30 cellular contexts compared by ENCODE assay signal in the genomic region with DNA sequence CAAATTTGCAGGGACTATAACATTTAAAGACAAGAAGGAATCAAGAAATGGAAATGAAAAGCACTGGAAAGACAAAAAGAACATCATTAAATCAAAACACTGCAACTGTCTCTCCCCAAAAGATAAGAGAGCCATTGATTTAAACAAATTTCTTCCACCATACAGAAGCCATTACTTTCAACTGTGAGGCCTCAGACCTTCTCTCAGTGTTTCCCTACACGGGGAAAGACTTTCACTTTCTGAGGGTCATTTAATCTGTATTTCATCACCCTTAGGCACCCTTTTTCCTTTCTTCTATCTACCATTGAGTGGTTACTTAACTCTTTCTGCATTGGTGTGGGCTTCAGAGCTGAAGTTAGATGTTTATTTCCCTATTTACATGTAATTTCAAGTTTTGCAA. TPM values are rescaled to one million over a fixed set of nuclear protein-coding genes. Genes with fewer than 3 reads are reported as not detected.
DNase-seq lines count a peak whose midpoint lies in the region; ATAC-seq and TF ChIP-seq lines count a peak whose summit lies in the region.
"Had no signal": no experiment of that assay in that cellular context is flagged by ENCODE, and none has a peak within 500 bp of the region (broad histone marks: within the 10 kb centered on the region; RNA-seq: fewer than 3 reads in every experiment).

No MANE protein-coding gene starts in this region.

- H3K36me3 ChIP-seq in mammary epithelial cell (ENCODE audit: insufficient read depth, low read length) (no peaks in the 10 kb centered on the region), breast epithelium (no peaks in the 10 kb centered on the region), mesenchymal stem cell (ENCODE audit: control insufficient read depth in 1 of 2, insufficient read depth in 2 of 2, low read depth in 1 of 2, low read length in 2 of 2) (no peaks in the 10 kb centered on the region), BE2C (no peaks in the 10 kb centered on the region), spleen (no peaks in the 10 kb centered on the region)
- H3K36me3 ChIP-seq: heart right ventricle, upper lobe of right lung had no signal

- DNase-seq in mammary epithelial cell: no peak
- DNase-seq in breast epithelium (ENCODE audit: low spot score in 2 of 2): no peak
- peak; percentile 34 for DNase-seq in mesenchymal stem cell
- DNase-seq in T-helper 17 cell: no peak
- no peak for DNase-seq in BE2C
- DNase-seq in SW 1271 (lab: John Stamatoyannopoulos, UW): no peak
- no peak for DNase-seq in spleen
- DNase-seq: 8988T; activated CD4-positive, alpha-beta memory T cell treated with anti-CD3 and anti-CD28 coated beads, Interleukin-2, amount 10 ng/mL, durations not matched to agents 7 days and 5 days; activated naive CD4-positive, alpha-beta T cell treated with anti-CD3 and anti-CD28 coated beads for 36 hours; activated T-cell treated with anti-CD3 and anti-CD28 coated beads, Interleukin-2, amount 50 U/mL, for 24 hours; aorta; effector memory CD8-positive, alpha-beta T cell; H9; heart right ventricle; KBM-7; naive thymus-derived CD4-positive, alpha-beta T cell; NCI-H1105; NCI-H2107; NCI-H510A treated with DMSO at 0.1 percent for 48 hours; stimulated activated CD4-positive, alpha-beta T cell treated with anti-CD3 and anti-CD28 coated beads, Interleukin-4, amount 100 ng/mL, for 4 hours; T-helper 2 cell; upper lobe of right lung had no signal

- H3K4me3 ChIP-seq in mammary epithelial cell (replicated peaks in 1 of 3; ENCODE audit: insufficient read depth in 1 of 3, low read depth in 2 of 3, low read length in 3 of 3) (no peak overlapping the region), breast epithelium (no peak overlapping the region), mesenchymal stem cell (ENCODE audit: insufficient read depth in 1 of 2, low read depth in 1 of 2, low read length in 2 of 2) (peak overlapping the region in 1 of 2 experiments; percentile 52), BE2C (ENCODE audit: low read depth, low read length) (no peak overlapping the region), spleen (no peak overlapping the region)
- H3K4me3 ChIP-seq: heart right ventricle, lung, skin epidermis, upper lobe of right lung had no signal

- H4K91ac ChIP-seq in mesenchymal stem cell (ENCODE audit: low read length): no peak overlapping the region

- TF ChIP-seq POLR2A in breast epithelium (IDR thresholded peaks at IDR 0.05) (no peak), spleen (IDR thresholded peaks at IDR 0.05) (no peak)

- H2BK5ac ChIP-seq in mesenchymal stem cell (ENCODE audit: low read depth, low read length, poor library complexity, severe bottlenecking): no peak overlapping the region

- H3K79me1 ChIP-seq in mesenchymal stem cell (replicated peaks; ENCODE audit: low read length, poor library complexity, severe bottlenecking): no peaks in the 10 kb centered on the region

- H3K9ac ChIP-seq in mammary epithelial cell (ENCODE audit: insufficient read depth, low read length) (no peak overlapping the region), mesenchymal stem cell (ENCODE audit: low read length) (peak overlapping the region; percentile 81)

- intact Hi-C loops in mammary epithelial cell (cut with micrococcal nuclease) (no loop called here), breast epithelium (cut with DNase I; ENCODE audit: low total_unique reads) (no loop called here), spleen (cut with DNase I; ENCODE audit: low total_unique reads) (no loop called here)

- peaks cover 17% of the 10 kb centered on the region for H3K27me3 Mint-ChIP-seq in T-helper 17 cell
- H3K27me3 Mint-ChIP-seq: activated CD4-positive, alpha-beta memory T cell treated with anti-CD3 and anti-CD28 coated beads, Interleukin-2, amount 10 ng/mL, durations not matched to agents 7 days and 5 days; effector memory CD8-positive, alpha-beta T cell had no signal

- no peak overlapping the region for H3K4ac ChIP-seq in mesenchymal stem cell (ENCODE audit: low read depth in 1 of 2, low read length in 2 of 2)

- 0 out of 3 replicates have a peak, but pooled peaks have one; percentile 36 for ATAC-seq in SK-N-SH treated with all-trans-retinoic acid at 6 μM for 48 hours
- no peak for ATAC-seq in T-helper 17 cell
- ATAC-seq: effector memory CD8-positive, alpha-beta T cell; heart right ventricle; naive thymus-derived CD4-positive, alpha-beta T cell; Right ventricle myocardium inferior; upper lobe of right lung; WTC11 had no signal

- BruUV-seq in mammary epithelial cell (replicated peaks; lab: Mats Ljungman, UMichigan): no TSS peak

- no peak overlapping the region for H3K27ac Mint-ChIP-seq in T-helper 17 cell
- H3K27ac Mint-ChIP-seq: activated CD4-positive, alpha-beta memory T cell treated with anti-CD3 and anti-CD28 coated beads, Interleukin-2, amount 10 ng/mL, durations not matched to agents 7 days and 5 days; activated naive CD4-positive, alpha-beta T cell treated with anti-CD3 and anti-CD28 coated beads for 36 hours; activated T-cell treated with anti-CD3 and anti-CD28 coated beads, Interleukin-2, amount 50 U/mL, for 24 hours; CD14-positive monocyte; effector memory CD8-positive, alpha-beta T cell; naive thymus-derived CD4-positive, alpha-beta T cell; progenitor cell of endocrine pancreas; WTC11 had no signal

- no peak for TF ChIP-seq CTCF in mammary epithelial cell (conservative IDR thresholded peaks at IDR 0.05 in 1 of 2, IDR thresholded peaks at IDR 0.05 in 1 of 2; ENCODE audit: extremely low read depth in 1 of 2, insufficient read depth in 1 of 2, low read depth in 1 of 2, low read length in 2 of 2)
- TF ChIP-seq CTCF in breast epithelium (IDR thresholded peaks at IDR 0.05): no peak
- no peak for TF ChIP-seq CTCF in BE2C (IDR thresholded peaks at IDR 0.05; ENCODE audit: low read depth, low read length)
- no peak for TF ChIP-seq CTCF in spleen (IDR thresholded peaks at IDR 0.05 in 8 of 11, conservative IDR thresholded peaks at IDR 0.05 in 3 of 11)

- no peaks in the 10 kb centered on the region for H3K79me2 ChIP-seq in mammary epithelial cell (ENCODE audit: insufficient read depth, low read length)

- H3K4me1 ChIP-seq in mammary epithelial cell (ENCODE audit: insufficient read depth, low read length) (no peaks in the 10 kb centered on the region), breast epithelium (no peaks in the 10 kb centered on the region), mesenchymal stem cell (ENCODE audit: control insufficient read depth, insufficient read depth, low read depth, low read length) (no peaks in the 10 kb centered on the region), BE2C (no peaks in the 10 kb centered on the region), spleen (no peaks in the 10 kb centered on the region)
- H3K4me1 ChIP-seq: heart right ventricle, upper lobe of right lung had no signal

- no peak overlapping the region for H4K8ac ChIP-seq in mesenchymal stem cell (ENCODE audit: low read length)

- no peaks in the 10 kb centered on the region for H4K20me1 ChIP-seq in mammary epithelial cell (ENCODE audit: insufficient read depth, low read length)

- H2BK120ac ChIP-seq in mesenchymal stem cell (ENCODE audit: low read depth, low read length): no peak overlapping the region

- no peak overlapping the region for H2BK15ac ChIP-seq in mesenchymal stem cell (ENCODE audit: low read depth, poor library complexity, severe bottlenecking)

- no peak overlapping the region for H3K18ac ChIP-seq in mesenchymal stem cell (ENCODE audit: low read depth in 1 of 2, low read length in 2 of 2)

- no peak overlapping the region for H3K23ac ChIP-seq in mesenchymal stem cell (ENCODE audit: low read length in 2 of 2)

- H2AFZ ChIP-seq in mammary epithelial cell (ENCODE audit: low read depth, low read length) (peak overlapping the region; percentile 69), mesenchymal stem cell (ENCODE audit: low read depth, low read length) (no peak overlapping the region)

- H2AK5ac ChIP-seq in mesenchymal stem cell (ENCODE audit: low read length, severe bottlenecking): no peak overlapping the region

- H3K14ac ChIP-seq in mesenchymal stem cell (ENCODE audit: low read length in 2 of 2): no peak overlapping the region

- in situ Hi-C loops in mammary epithelial cell (cut with MboI; ENCODE audit: low sequenced_read_pairs in 2 of 2): no loop called here

- no peaks in the 10 kb centered on the region for H3K4me1 Mint-ChIP-seq in T-helper 17 cell
- H3K4me1 Mint-ChIP-seq: activated CD4-positive, alpha-beta memory T cell treated with anti-CD3 and anti-CD28 coated beads, Interleukin-2, amount 10 ng/mL, durations not matched to agents 7 days and 5 days; CD14-positive monocyte; naive thymus-derived CD4-positive, alpha-beta T cell had no signal

- H3K4me2 ChIP-seq in mammary epithelial cell (ENCODE audit: insufficient read depth, low read depth, low read length) (peak overlapping the region; percentile 31), mesenchymal stem cell (ENCODE audit: low read length, poor library complexity, severe bottlenecking) (no peak overlapping the region)

- peaks cover 2% of the 10 kb centered on the region for H3K36me3 Mint-ChIP-seq in T-helper 17 cell (ENCODE audit: low read depth)
- H3K36me3 Mint-ChIP-seq: CD14-positive monocyte; naive thymus-derived CD4-positive, alpha-beta T cell; WTC11 had no signal

- CTCF ChIA-PET in mammary epithelial cell (lab: Charles Lee; ENCODE audit: low non-redundant PET): no interaction called here

- no peaks in the 10 kb centered on the region for H3K27me3 ChIP-seq in mammary epithelial cell (ENCODE audit: insufficient read depth, low read length)
- no peaks in the 10 kb centered on the region for H3K27me3 ChIP-seq in breast epithelium
- H3K27me3 ChIP-seq in mesenchymal stem cell (ENCODE audit: control insufficient read depth in 1 of 2, insufficient read depth in 1 of 2, low read length in 2 of 2): no peaks in the 10 kb centered on the region
- H3K27me3 ChIP-seq in BE2C: no peaks in the 10 kb centered on the region
- H3K27me3 ChIP-seq in spleen (replicated peaks in 1 of 7): peaks cover 0 to 4% (median 0%) of the 10 kb centered on the region in 7 donors
- H3K27me3 ChIP-seq: upper lobe of right lung had no signal

- H3K9me3 ChIP-seq in mammary epithelial cell (replicated peaks; ENCODE audit: insufficient read depth, low read length) (no peaks in the 10 kb centered on the region), breast epithelium (no peaks in the 10 kb centered on the region), mesenchymal stem cell (ENCODE audit: control insufficient read depth, low read length) (no peaks in the 10 kb centered on the region), T-helper 17 cell (ENCODE audit: control insufficient read depth, low read length, poor library complexity, severe bottlenecking) (no peaks in the 10 kb centered on the region), BE2C (no peaks in the 10 kb centered on the region), spleen (no peaks in the 10 kb centered on the region)
- H3K9me3 ChIP-seq: heart right ventricle, upper lobe of right lung had no signal

- dilution Hi-C loops in mammary epithelial cell (cut with HindIII; ENCODE audit: low sequenced_read_pairs): no loop called here

- H3K4me3 Mint-ChIP-seq in T-helper 17 cell: no peak overlapping the region
- H3K4me3 Mint-ChIP-seq: activated CD4-positive, alpha-beta memory T cell treated with anti-CD3 and anti-CD28 coated beads, Interleukin-2, amount 10 ng/mL, durations not matched to agents 7 days and 5 days; activated naive CD4-positive, alpha-beta T cell treated with anti-CD3 and anti-CD28 coated beads for 36 hours; activated T-cell treated with anti-CD3 and anti-CD28 coated beads, Interleukin-2, amount 50 U/mL, for 24 hours; CD14-positive monocyte; effector memory CD8-positive, alpha-beta T cell; H9; naive thymus-derived CD4-positive, alpha-beta T cell; WTC11 had no signal

- no peak overlapping the region for H3K27ac ChIP-seq in mammary epithelial cell (ENCODE audit: insufficient read depth, low read depth, low read length)
- no peak overlapping the region for H3K27ac ChIP-seq in breast epithelium
- H3K27ac ChIP-seq in mesenchymal stem cell (ENCODE audit: low read length, poor library complexity, severe bottlenecking): no peak overlapping the region
- H3K27ac ChIP-seq in spleen: no peak overlapping the region
- H3K27ac ChIP-seq: heart right ventricle, skin epidermis, upper lobe of right lung had no signal

- H2BK12ac ChIP-seq in mesenchymal stem cell (ENCODE audit: low read length in 2 of 2): no peak overlapping the region

- WGBS in mammary epithelial cell (ENCODE audit: low coverage, missing lambda C conversion rate): 44% methylated on average over 1 of the region's 1 CpG
- WGBS in mesenchymal stem cell: no CpG with 5 or more reads among the region's 1 CpG
- 12 to 32% (median 22%) methylated on average over 1 of the region's 1 CpG for WGBS in spleen, 5 donors

RNA-seq across cellular contexts. Expression of a gene that starts 47.5 kb away (rescaled TPM):
- not detected for total RNA-seq in mammary epithelial cell
- not detected for polyA plus RNA-seq in mammary epithelial cell
- not detected for polyA minus RNA-seq in mammary epithelial cell
- total RNA-seq in breast epithelium: not detected
- not detected for polyA plus RNA-seq in mesenchymal stem cell (2013, experiment 1 of 2)
- polyA plus RNA-seq in mesenchymal stem cell (2013, experiment 2 of 2): not detected
- not detected for total RNA-seq in T-helper 17 cell
- polyA plus RNA-seq in BE2C (2012; ENCODE audit: insufficient read depth, insufficient read length, low read depth): 0.59 TPM
- total RNA-seq in spleen: not detected
- not detected for polyA plus RNA-seq in spleen
- total RNA-seq: activated CD4-positive, alpha-beta memory T cell treated with anti-CD3 and anti-CD28 coated beads, Interleukin-2, amount 10 ng/mL, durations not matched to agents 7 days and 5 days; activated naive CD4-positive, alpha-beta T cell treated with anti-CD3 and anti-CD28 coated beads for 36 hours; aorta; heart right ventricle; lung; naive thymus-derived CD4-positive, alpha-beta T cell; progenitor cell of endocrine pancreas; Right ventricle myocardium inferior; upper lobe of right lung had no signal
- polyA plus RNA-seq: aorta; CD14-positive monocyte; heart right ventricle; lung; naive thymus-derived CD4-positive, alpha-beta T cell had no signal

RNA-seq across cellular contexts. Expression of a gene that starts 55.9 kb away (rescaled TPM):
- total RNA-seq in mammary epithelial cell (10 to 100 TPM; 98.2 to 98.4 TPM), breast epithelium (1 to 10 TPM in 1 of 3 donors, under 1 TPM in 2; 0.29 to 2.4 (median 0.66) TPM), T-helper 17 cell (not detected), spleen (not detected)
- polyA plus RNA-seq in mammary epithelial cell (39.7 TPM), spleen (not detected)
- polyA minus RNA-seq in mammary epithelial cell: 13.1 TPM
- polyA plus RNA-seq in mesenchymal stem cell (2013, experiment 1 of 2): not detected
- not detected for polyA plus RNA-seq in mesenchymal stem cell (2013, experiment 2 of 2)
- not detected for polyA plus RNA-seq in BE2C (2012; ENCODE audit: insufficient read depth, insufficient read length, low read depth)
- total RNA-seq: activated CD4-positive, alpha-beta memory T cell treated with anti-CD3 and anti-CD28 coated beads, Interleukin-2, amount 10 ng/mL, durations not matched to agents 7 days and 5 days; activated naive CD4-positive, alpha-beta T cell treated with anti-CD3 and anti-CD28 coated beads for 36 hours; aorta; H9; heart right ventricle; lung; naive thymus-derived CD4-positive, alpha-beta T cell; progenitor cell of endocrine pancreas; Right ventricle myocardium inferior; WTC11 had no signal
- polyA plus RNA-seq: aorta; CD14-positive monocyte; heart right ventricle; lung; naive thymus-derived CD4-positive, alpha-beta T cell had no signal

Comparison
In these comparisons a context has a peak if more than half of its experiments do, and no peak if none do; other contexts are left out.
1. RNA of a gene that starts 55.9 kb away (total RNA-seq): 98.2 to 98.4 TPM in mammary epithelial cell; 0.29 to 2.4 TPM in breast epithelium, not detected in T-helper 17 cell and not detected in spleen; every median in the first group is over 10 times any median in the second.